Comparison of ENCODE assay signal across 1 cellular context in the genomic region with DNA sequence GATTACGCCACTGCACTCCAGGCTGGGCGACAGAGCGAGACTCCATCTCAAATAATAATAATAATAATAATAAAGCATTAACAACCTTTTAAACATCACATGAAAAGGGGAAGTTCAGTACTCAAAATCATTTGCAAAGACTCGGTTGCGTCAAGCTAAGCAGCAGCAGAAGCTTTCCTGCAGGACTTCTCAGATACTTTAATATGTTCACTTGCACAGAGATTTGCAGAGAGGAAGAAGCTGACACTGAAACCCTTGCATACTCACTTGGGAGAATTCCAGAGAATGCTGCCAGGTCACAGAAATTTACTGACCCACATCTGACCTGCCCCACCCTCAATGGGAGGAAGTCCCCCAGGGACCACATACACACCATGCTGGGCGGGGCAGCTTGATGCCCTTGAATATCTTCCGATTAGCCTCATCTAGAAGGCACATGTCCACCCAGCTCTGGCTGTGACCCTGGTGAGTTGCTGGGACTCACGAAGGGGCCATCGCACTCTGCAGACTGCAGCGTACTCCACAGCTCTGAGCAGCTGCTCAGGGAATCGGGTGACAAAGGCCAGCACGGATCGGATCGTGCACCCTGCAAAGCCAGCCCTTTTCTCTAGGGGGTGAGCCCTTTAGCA.
TF ChIP-seq lines count a peak whose summit lies in the region.

No MANE protein-coding gene starts in this region.

TF ChIP-seq in H1, 55 proteins besides CTCF, POLR2A, EP300 and RAD21 (continued from another document):
- TF ChIP-seq GABPA (IDR thresholded peaks at IDR 0.05; ENCODE audit: borderline replicate concordance, insufficient read depth, low read length), result no peak
- no peak for TF ChIP-seq CHD2 (IDR thresholded peaks at IDR 0.05; ENCODE audit: low read length)
